In genomic region chr3:127011270-127011992, GRCh38 we compare ENCODE assay signal across 1 cellular context.
TF ChIP-seq lines count a peak whose summit lies in the region.

No MANE protein-coding gene starts in this region.

TF ChIP-seq in HepG2, 621 proteins besides CTCF, POLR2A, EP300 and RAD21:
- TF ChIP-seq ZNF629 (CRISPR knock-in tag; conservative IDR thresholded peaks at IDR 0.05) (peak; percentile 93), ATF4 (CRISPR knock-in tag; IDR thresholded peaks at IDR 0.05) (peak in 1 of 2 experiments; percentile 91; a peak in 2 of 4 replicates), ZMYM3 (CRISPR knock-in tag; IDR thresholded peaks at IDR 0.05) (peak; percentile 68), CEBPG (CRISPR knock-in tag; IDR thresholded peaks at IDR 0.05) (peak; percentile 46), HNF4A (CRISPR knock-in tag; IDR thresholded peaks at IDR 0.05) (no peak)
TF ChIP-seq in HepG2: peak in this region for 4.
